In the genomic region with DNA sequence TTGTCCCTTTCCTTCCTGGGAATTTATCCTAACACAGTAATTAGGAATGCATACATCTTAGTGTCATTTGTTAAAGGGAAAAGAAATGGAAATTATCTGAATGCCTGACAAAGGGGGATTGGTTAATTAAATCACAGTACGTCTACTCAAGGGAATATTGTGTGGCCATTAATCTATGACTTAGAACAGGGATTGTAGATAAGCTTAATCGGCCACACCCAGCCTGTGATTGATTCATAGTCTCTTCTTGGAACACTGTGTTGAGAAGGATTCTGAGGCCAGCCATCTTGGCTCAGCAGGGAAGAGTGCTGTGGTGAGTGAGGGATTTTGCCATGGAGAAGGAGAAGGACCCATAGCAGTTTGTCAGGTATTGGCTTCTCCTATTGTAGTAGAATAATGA, we compare ENCODE assay signal across 22 cellular contexts.
"Had no signal": no experiment of that assay in that cellular context is flagged by ENCODE, and none has a peak within 500 bp of the region (broad histone marks: within the 10 kb centered on the region; RNA-seq: fewer than 3 reads in every experiment).

No MANE protein-coding gene starts in this region.

- H3K4me3 Mint-ChIP-seq: endodermal cell; nephron; stimulated activated naive CD8-positive, alpha-beta T cell treated with anti-CD3 and anti-CD28 coated beads, Interleukin-15, Interleukin-2, amounts not matched to agents 100 ng/mL and 50 ng/mL, for 24 hours; T-cell; T-helper 2 cell treated with Interferon-gamma antibody and Interleukin-4, amounts not matched to agents 5 μg/mL and 100 μg/mL, for 36 hours had no signal

- H3K9me3 Mint-ChIP-seq: endodermal cell; nephron; stimulated activated naive CD8-positive, alpha-beta T cell treated with anti-CD3 and anti-CD28 coated beads, Interleukin-15, Interleukin-2, amounts not matched to agents 100 ng/mL and 50 ng/mL, for 24 hours; T-cell; T-helper 2 cell treated with Interferon-gamma antibody and Interleukin-4, amounts not matched to agents 5 μg/mL and 100 μg/mL, for 36 hours had no signal

- DNase-seq: activated CD4-positive, alpha-beta T cell treated with anti-CD3 and anti-CD28 coated beads, Interleukin-2, amount 50 U/mL, for 1 hour; activated gamma-delta T cell treated with Interleukin-2 at 50 U/mL for 16 hours; activated T-cell treated with anti-CD3 and anti-CD28 coated beads for 4 hours; cortex of kidney; endodermal cell; head of caudate nucleus; hypothalamus; left ventricle myocardium superior; midbrain; ovary; stimulated activated CD4-positive, alpha-beta T cell treated with anti-CD3 and anti-CD28 coated beads, Interleukin-4, amount 100 ng/mL, for 4 hours; T-cell had no signal

- H3K36me3 ChIP-seq: ovary, prostate gland had no signal

- H3K27ac ChIP-seq: epithelial cell of prostate, gastroesophageal sphincter, neutrophil, ovary, prostate gland, tibial nerve, VCaP had no signal

- H3K4me3 ChIP-seq: gastroesophageal sphincter, ovary, prostate gland, tibial nerve had no signal

- H3K27ac Mint-ChIP-seq: endodermal cell; nephron; stimulated activated naive CD8-positive, alpha-beta T cell treated with anti-CD3 and anti-CD28 coated beads, Interleukin-15, Interleukin-2, amounts not matched to agents 100 ng/mL and 50 ng/mL, for 24 hours; T-cell; T-helper 2 cell treated with Interferon-gamma antibody and Interleukin-4, amounts not matched to agents 5 μg/mL and 100 μg/mL, for 36 hours had no signal

- H3K9me3 ChIP-seq: gastroesophageal sphincter, neutrophil, ovary, prostate gland, tibial nerve had no signal

- ATAC-seq: activated CD4-positive, CD25-positive, alpha-beta regulatory T cell treated with anti-CD3 and anti-CD28 coated beads, Interleukin-2, amount 50 U/mL, for 24 hours; gastroesophageal sphincter; left ventricle myocardium superior; T-cell had no signal

- H3K27me3 ChIP-seq: gastroesophageal sphincter, neutrophil, ovary, tibial nerve had no signal

- H3K27me3 Mint-ChIP-seq: stimulated activated naive CD8-positive, alpha-beta T cell treated with anti-CD3 and anti-CD28 coated beads, Interleukin-15, Interleukin-2, amounts not matched to agents 100 ng/mL and 50 ng/mL, for 24 hours; T-cell had no signal
